1 cellular context compared by ENCODE assay signal in genomic region chr15:78067328-78068241, GRCh38.
TF ChIP-seq lines count a peak whose summit lies in the region.

No MANE protein-coding gene starts in this region.

TF ChIP-seq in IMR-90, 13 proteins besides CTCF, POLR2A, EP300 and RAD21 (continued from another document):
- no peak for TF ChIP-seq ELK1 (IDR thresholded peaks at IDR 0.05; ENCODE audit: borderline replicate concordance, low read depth, low read length)
